In the genomic region with DNA sequence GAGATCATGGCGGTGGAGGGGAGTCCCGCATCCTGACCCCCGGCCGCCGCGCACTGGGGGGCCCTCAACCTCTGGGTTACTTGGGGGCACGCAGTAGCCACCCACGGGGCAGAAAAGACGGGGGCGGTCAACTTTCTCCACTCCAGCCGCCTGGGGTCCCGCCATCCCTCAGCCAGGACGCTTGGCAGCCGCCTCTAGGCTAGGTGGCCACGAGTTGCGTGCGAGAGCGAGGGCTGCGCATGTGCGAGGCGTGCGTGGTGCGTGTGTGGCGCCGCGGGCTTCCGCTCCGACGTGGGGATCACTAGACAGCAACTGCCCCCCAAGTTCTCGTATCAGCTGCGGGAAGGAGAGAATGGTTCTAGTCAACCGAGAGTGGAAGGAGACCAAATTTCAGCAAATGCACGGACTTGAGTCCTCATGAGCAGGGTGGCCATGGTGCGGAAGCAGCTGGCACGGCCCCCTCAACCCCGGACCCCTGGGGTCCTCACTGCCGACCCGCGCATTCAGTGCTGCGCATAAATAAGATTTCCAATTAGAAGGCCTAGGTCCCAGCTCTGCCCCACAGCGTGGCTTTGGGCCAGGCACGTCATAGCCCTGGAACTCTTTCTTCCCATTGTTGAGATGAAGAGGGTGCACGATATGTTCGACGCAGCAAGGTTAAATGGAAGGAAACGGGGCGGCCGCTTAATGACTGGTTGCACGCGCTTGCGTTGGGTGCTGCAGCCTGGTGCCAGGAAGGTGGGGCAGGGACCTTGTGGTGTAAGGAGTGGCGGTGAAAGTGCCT, we compare ENCODE assay signal across 15 cellular contexts. TPM values are rescaled to one million over a fixed set of nuclear protein-coding genes. Genes with fewer than 3 reads are reported as not detected.
DNase-seq lines count a peak whose midpoint lies in the region; ATAC-seq and TF ChIP-seq lines count a peak whose summit lies in the region.
"Had no signal": no experiment of that assay in that cellular context is flagged by ENCODE, and none has a peak within 500 bp of the region (broad histone marks: within the 10 kb centered on the region; RNA-seq: fewer than 3 reads in every experiment).

No MANE protein-coding gene starts in this region.

- H3K27me3 ChIP-seq in mammary epithelial cell (ENCODE audit: insufficient read depth, low read length) (no peaks in the 10 kb centered on the region), upper lobe of left lung (no peaks in the 10 kb centered on the region), vagina (no peaks in the 10 kb centered on the region)
- H3K27me3 ChIP-seq: BLaER1 had no signal

- no peaks in the 10 kb centered on the region for H3K9me3 Mint-ChIP-seq in MCF 10A (ENCODE audit: unreplicated experiment)

- in situ Hi-C loops in mammary epithelial cell (cut with MboI; ENCODE audit: low sequenced_read_pairs in 2 of 2) = no loop called here

- H3K36me3 Mint-ChIP-seq in MCF 10A (ENCODE audit: insufficient read depth, unreplicated experiment) = no peaks in the 10 kb centered on the region

- no peaks in the 10 kb centered on the region for H4K20me1 ChIP-seq in mammary epithelial cell (ENCODE audit: insufficient read depth, low read length)
- H4K20me1 ChIP-seq: BLaER1 had no signal

- H3K9ac ChIP-seq in mammary epithelial cell (ENCODE audit: insufficient read depth, low read length) = no peak overlapping the region
- H3K9ac ChIP-seq: BLaER1, KMS-11 had no signal

- no peak overlapping the region for H3K4me3 ChIP-seq in mammary epithelial cell (replicated peaks in 1 of 3; ENCODE audit: insufficient read depth in 1 of 3, low read depth in 2 of 3, low read length in 3 of 3)
- no peak overlapping the region for H3K4me3 ChIP-seq in upper lobe of left lung
- no peak overlapping the region for H3K4me3 ChIP-seq in vagina
- H3K4me3 ChIP-seq in foreskin fibroblast (ENCODE audit: low read depth in 1 of 2, low read length in 2 of 2) = no peak overlapping the region
- H3K4me3 ChIP-seq: BLaER1 had no signal

- H3K4me1 Mint-ChIP-seq in MCF 10A (ENCODE audit: insufficient read depth, unreplicated experiment) = peaks cover 36% of the 10 kb centered on the region

- no peak overlapping the region for H2AFZ ChIP-seq in mammary epithelial cell (ENCODE audit: low read depth, low read length)

- H3K27ac ChIP-seq in mammary epithelial cell (ENCODE audit: insufficient read depth, low read depth, low read length) (no peak overlapping the region), upper lobe of left lung (peak overlapping the region; percentile 43 to 78 (median 53)), vagina (no peak overlapping the region)
- H3K27ac ChIP-seq: 22Rv1, BLaER1, KMS-11 had no signal

- H3K27me3 Mint-ChIP-seq in MCF 10A (ENCODE audit: insufficient read depth, unreplicated experiment) = no peaks in the 10 kb centered on the region

- no peak overlapping the region for H3K4me2 ChIP-seq in mammary epithelial cell (ENCODE audit: insufficient read depth, low read depth, low read length)
- H3K4me2 ChIP-seq: BLaER1, KMS-11 had no signal

- no peak for TF ChIP-seq CTCF in MCF 10A (IDR thresholded peaks at IDR 0.05; ENCODE audit: unreplicated experiment)
- TF ChIP-seq CTCF in mammary epithelial cell (conservative IDR thresholded peaks at IDR 0.05 in 1 of 2, IDR thresholded peaks at IDR 0.05 in 1 of 2; ENCODE audit: extremely low read depth in 1 of 2, insufficient read depth in 1 of 2, low read depth in 1 of 2, low read length in 2 of 2) = no peak
- TF ChIP-seq CTCF in upper lobe of left lung (IDR thresholded peaks at IDR 0.05) = no peak
- no peak for TF ChIP-seq CTCF in vagina (IDR thresholded peaks at IDR 0.05)
- no peak for TF ChIP-seq CTCF in foreskin fibroblast (IDR thresholded peaks at IDR 0.05; ENCODE audit: low read depth, low read length)

- dilution Hi-C loops in mammary epithelial cell (cut with HindIII; ENCODE audit: low sequenced_read_pairs) = no loop called here

- CTCF ChIA-PET in MCF 10A (lab: Yijun Ruan, JAX) = interaction anchor here (0.7 to 1.2 kb wide), 3 partner anchors 8 to 346 kb away, joined by 3 read pairs; no protein-coding TSS in a partner anchor
- CTCF ChIA-PET in mammary epithelial cell (lab: Charles Lee; ENCODE audit: low non-redundant PET) = no interaction called here

- H3K36me3 ChIP-seq in mammary epithelial cell (ENCODE audit: insufficient read depth, low read length) (no peaks in the 10 kb centered on the region), upper lobe of left lung (no peaks in the 10 kb centered on the region), vagina (no peaks in the 10 kb centered on the region)
- H3K36me3 ChIP-seq: BLaER1 had no signal

- H3K27ac Mint-ChIP-seq in MCF 10A (ENCODE audit: low read depth, unreplicated experiment) = peak overlapping the region; percentile 55
- H3K27ac Mint-ChIP-seq: H9 had no signal

- H3K79me2 ChIP-seq in mammary epithelial cell (ENCODE audit: insufficient read depth, low read length) = no peaks in the 10 kb centered on the region

- ATAC-seq in Right ventricle myocardium superior (ENCODE audit: poor library complexity) (no peak), upper lobe of left lung (ENCODE audit: low FRiP score in 2 of 2) (peak in 1 of 2 donors; percentile 21)

- intact Hi-C loops in MCF 10A (cut with micrococcal nuclease) (no loop called here), mammary epithelial cell (cut with micrococcal nuclease) (loop anchor here (5.0 kb wide), 1 partner anchor 54 kb away; no protein-coding TSS in a partner anchor), Right ventricle myocardium superior (cut with DNase I) (no loop called here), vagina (cut with DNase I) (no loop called here)

- H3K9me3 ChIP-seq in mammary epithelial cell (replicated peaks; ENCODE audit: insufficient read depth, low read length) (no peaks in the 10 kb centered on the region), upper lobe of left lung (no peaks in the 10 kb centered on the region), vagina (no peaks in the 10 kb centered on the region)
- H3K9me3 ChIP-seq: BLaER1 had no signal

- 92% methylated on average over 28 of the region's 52 CpGs for WGBS in mammary epithelial cell (ENCODE audit: low coverage, missing lambda C conversion rate)
- WGBS in upper lobe of left lung, 2 donors = 85 to 87% methylated on average over 25 to 52 of the region's 52 CpGs

- POLR2A ChIA-PET in MCF 10A (lab: Yijun Ruan, JAX) = interaction anchor here (1.2 kb wide), 1 partner anchor 33 kb away, joined by 4 read pairs; no protein-coding TSS in a partner anchor

- H3K4me1 ChIP-seq in mammary epithelial cell (ENCODE audit: insufficient read depth, low read length) (peaks cover 29% of the 10 kb centered on the region), upper lobe of left lung (peaks cover 0 to 29% (median 11%) of the 10 kb centered on the region in 4 donors), vagina (peaks cover 8% of the 10 kb centered on the region)

- peak in 1 of 4 donors; percentile 60 for TF ChIP-seq EP300 in upper lobe of left lung (IDR thresholded peaks at IDR 0.05)

- TF ChIP-seq POLR2A in upper lobe of left lung (IDR thresholded peaks at IDR 0.05) (no peak), vagina (IDR thresholded peaks at IDR 0.05) (no peak)

- H3K4me3 Mint-ChIP-seq in MCF 10A (ENCODE audit: unreplicated experiment) = no peak overlapping the region
- H3K4me3 Mint-ChIP-seq: H9 had no signal

- DNase-seq in MCF 10A (ENCODE audit: unreplicated experiment) (no peak), mammary epithelial cell (no peak), Right ventricle myocardium superior (peak; percentile 57), mesenteric fat pad (ENCODE audit: low spot score) (peak; percentile 89), upper lobe of left lung (peak; percentile 37 to 78), vagina (ENCODE audit: extremely low spot score in 2 of 2) (no peak), foreskin fibroblast (no peak)
- no peak for DNase-seq in NK-92 treated with Interleukin-12 subunit alpha and Interleukin-12 subunit beta, amount 100 ng/mL, for 24 hours (lab: John Stamatoyannopoulos, UW)
- DNase-seq: H9, NCI-H1105 treated with DMSO at 0.1 percent for 48 hours, NCI-H187 treated with DMSO at 0.1 percent for 48 hours, NCI-H446 had no signal

- BruUV-seq in MCF 10A (replicated peaks; lab: Mats Ljungman, UMichigan) = no TSS peak
- no TSS peak for BruUV-seq in mammary epithelial cell (replicated peaks; lab: Mats Ljungman, UMichigan)

RNA-seq across cellular contexts. Expression of gene CLDN5, which starts 42.6 kb away (rescaled TPM):
- total RNA-seq in MCF 10A (2022) (not detected in 2 replicates), mammary epithelial cell (not detected), Right ventricle myocardium superior (23.9 TPM), mesenteric fat pad (151 TPM), upper lobe of left lung (100 to 1,000 TPM in 5 of 6 donors, 10 to 100 TPM in 1; 70.2 to 726 (median 229) TPM), vagina (228 TPM)
- 0.03 TPM for polyA plus RNA-seq in mammary epithelial cell
- not detected for polyA minus RNA-seq in mammary epithelial cell

Comparison
In these comparisons a context has a peak if more than half of its experiments do, and no peak if none do; other contexts are left out.
1. DNase-seq: peak in Right ventricle myocardium superior (single experiment), mesenteric fat pad (single experiment) and upper lobe of left lung (2 of 2); none in MCF 10A (single experiment), mammary epithelial cell (single experiment), vagina (0 of 2), foreskin fibroblast (0 of 2) and NK-92 treated with Interleukin-12 subunit alpha and Interleukin-12 subunit beta, amount 100 ng/mL, for 24 hours (single experiment).
2. H3K27ac ChIP-seq: peak in upper lobe of left lung (4 of 4); none in mammary epithelial cell (single experiment) and vagina (single experiment).
3. RNA of gene CLDN5, which starts 42.6 kb away (total RNA-seq): 70.2 to 726 TPM in upper lobe of left lung, 228 TPM in vagina (single experiment), 151 TPM in mesenteric fat pad (single experiment) and 23.9 TPM in Right ventricle myocardium superior (single experiment); not detected in MCF 10A and not detected in mammary epithelial cell; every median in the first group is over 10 times any median in the second.